Comparison of ENCODE assay signal across 27 cellular contexts in genomic region chr4:64464581-64464980, GRCh38. TPM values are rescaled to one million over a fixed set of nuclear protein-coding genes. Genes with fewer than 3 reads are reported as not detected.
DNase-seq lines count a peak whose midpoint lies in the region; ATAC-seq and TF ChIP-seq lines count a peak whose summit lies in the region.
"Had no signal": no experiment of that assay in that cellular context is flagged by ENCODE, and none has a peak within 500 bp of the region (broad histone marks: within the 10 kb centered on the region; RNA-seq: fewer than 3 reads in every experiment).

No MANE protein-coding gene starts in this region.

- DNase-seq in GM23338 (ENCODE audit: low spot score) (no peak), left kidney (ENCODE audit: low read depth, low spot score) (peak; percentile 46), neuronal stem cell (ENCODE audit: low spot score) (no peak), globus pallidus (ENCODE audit: low spot score) (no peak), SW480 (ENCODE audit: low spot score) (no peak)
- DNase-seq in activated T-cell treated with anti-CD3 and anti-CD28 coated beads, Interleukin-2, amount 50 U/mL, for 72 hours, result no peak
- DNase-seq in stimulated activated CD4-positive, alpha-beta T cell treated with anti-CD3 and anti-CD28 coated beads, Interleukin-4, amount 100 ng/mL, for 1 hour, result no peak
- DNase-seq: AML-193; CD4-positive, alpha-beta T cell; Kasumi-1; MV-4-11; NCI-H1105; NCI-H2029 treated with DMSO at 0.1 percent for 48 hours; NCI-H446 treated with DMSO at 0.1 percent for 48 hours; NCI-H526; NCI-H82; NK-92 treated with Interleukin-12 subunit alpha and Interleukin-12 subunit beta, amount 100 ng/mL, for 24 hours; SHP77 treated with DMSO at 0.1 percent for 48 hours; SW 1271 had no signal

- no peak overlapping the region for H3K4me3 Mint-ChIP-seq in GM23338
- H3K4me3 Mint-ChIP-seq in activated T-cell treated with anti-CD3 and anti-CD28 coated beads, Interleukin-2, amount 50 U/mL, for 72 hours, result no peak overlapping the region
- H3K4me3 Mint-ChIP-seq: CD4-positive, alpha-beta T cell had no signal

- H2BK120ac ChIP-seq in neuronal stem cell (ENCODE audit: low read depth, low read length), result no peak overlapping the region

- H3K9me2 ChIP-seq in GM23338 (ENCODE audit: insufficient read depth) (no peaks in the 10 kb centered on the region), SU-DHL-6 (replicated peaks; ENCODE audit: insufficient read depth, low read length) (no peaks in the 10 kb centered on the region)

- no peak for ATAC-seq in GM23338
- no peak for ATAC-seq in activated T-cell treated with anti-CD3 and anti-CD28 coated beads, Interleukin-2, amount 50 U/mL, for 72 hours (replicated peaks in 1 of 2)
- ATAC-seq: A549, K562 had no signal

- no peak overlapping the region for H3K4me2 ChIP-seq in GM23338
- H3K4me2 ChIP-seq in SU-DHL-6 (ENCODE audit: low read depth, low read length, poor library complexity, severe bottlenecking), result no peak overlapping the region
- H3K4me2 ChIP-seq in neuronal stem cell (ENCODE audit: insufficient read depth, low read length, poor library complexity, severe bottlenecking), result no peak overlapping the region
- H3K4me2 ChIP-seq: A549; BLaER1 treated with 17β-estradiol and CSF1 and Interleukin-3, amounts not matched to agents 10 nM and 100 nM had no signal

- H3K79me1 ChIP-seq in neuronal stem cell (ENCODE audit: low read depth, low read length), result no peaks in the 10 kb centered on the region

- H3K4ac ChIP-seq in neuronal stem cell (ENCODE audit: low read length), result no peak overlapping the region

- H2BK12ac ChIP-seq in neuronal stem cell (ENCODE audit: low read length), result no peak overlapping the region

- no peak for TF ChIP-seq CTCF in GM23338 (conservative IDR thresholded peaks at IDR 0.05; ENCODE audit: low read depth in 2 of 2)
- no peak for TF ChIP-seq CTCF in SU-DHL-6 (IDR thresholded peaks at IDR 0.05; ENCODE audit: insufficient read depth, low read length, poor library complexity, severe bottlenecking)

- H3K79me2 ChIP-seq in GM23338 (replicated peaks; ENCODE audit: insufficient read depth), result no peaks in the 10 kb centered on the region
- no peaks in the 10 kb centered on the region for H3K79me2 ChIP-seq in SU-DHL-6 (ENCODE audit: insufficient read depth, low read length)

- H3K9me3 Mint-ChIP-seq in GM23338, result no peaks in the 10 kb centered on the region
- peaks cover 0 to 4% of the 10 kb centered on the region in 2 donors for H3K9me3 Mint-ChIP-seq in activated T-cell treated with anti-CD3 and anti-CD28 coated beads, Interleukin-2, amount 50 U/mL, for 72 hours
- H3K9me3 Mint-ChIP-seq: CD4-positive, alpha-beta T cell had no signal

- no peak overlapping the region for H2AK5ac ChIP-seq in neuronal stem cell (ENCODE audit: low read depth, low read length)

- no peak overlapping the region for H4K91ac ChIP-seq in neuronal stem cell (ENCODE audit: low read depth, low read length, poor library complexity)

- no peak overlapping the region for H3K23ac ChIP-seq in neuronal stem cell (ENCODE audit: low read depth, low read length, poor library complexity)

- H3K4me1 Mint-ChIP-seq in GM23338, result no peaks in the 10 kb centered on the region
- no peaks in the 10 kb centered on the region for H3K4me1 Mint-ChIP-seq in activated T-cell treated with anti-CD3 and anti-CD28 coated beads, Interleukin-2, amount 50 U/mL, for 72 hours (ENCODE audit: low read depth)

- H3K27me3 ChIP-seq in GM23338 (ENCODE audit: insufficient read depth), result no peaks in the 10 kb centered on the region
- H3K27me3 ChIP-seq in SU-DHL-6 (ENCODE audit: low read length), result no peaks in the 10 kb centered on the region
- H3K27me3 ChIP-seq in neuronal stem cell (ENCODE audit: control insufficient read depth in 3 of 3, insufficient read depth in 3 of 3, low read depth in 1 of 3, low read length in 3 of 3), result no peaks in the 10 kb centered on the region
- H3K27me3 ChIP-seq: BLaER1 treated with 17β-estradiol and CSF1 and Interleukin-3, amounts not matched to agents 10 nM and 100 nM had no signal

- H4K8ac ChIP-seq in neuronal stem cell (ENCODE audit: low read depth, low read length), result no peak overlapping the region

- no peak overlapping the region for H3K14ac ChIP-seq in neuronal stem cell (ENCODE audit: low read length)

- H2AFZ ChIP-seq in GM23338 (0 out of 2 replicates have a peak overlapping the region, but pooled peaks have one; percentile 5), SU-DHL-6 (ENCODE audit: low read depth, low read length, severe bottlenecking) (peak overlapping the region; percentile 68), neuronal stem cell (ENCODE audit: low read length) (peak overlapping the region; percentile 64)

- H3K27me3 Mint-ChIP-seq in GM23338 (ENCODE audit: insufficient read depth, low read depth, poor library complexity), result peaks cover 2% of the 10 kb centered on the region
- H3K27me3 Mint-ChIP-seq in activated T-cell treated with anti-CD3 and anti-CD28 coated beads, Interleukin-2, amount 50 U/mL, for 72 hours (ENCODE audit: low read depth), result no peaks in the 10 kb centered on the region
- H3K27me3 Mint-ChIP-seq: CD4-positive, alpha-beta T cell had no signal

- H3K9me3 ChIP-seq in SU-DHL-6 (ENCODE audit: insufficient read depth, low read length) (no peaks in the 10 kb centered on the region), neuronal stem cell (replicated peaks in 1 of 2; ENCODE audit: control insufficient read depth in 2 of 2, insufficient read depth in 1 of 2, low read depth in 1 of 2, low read length in 2 of 2) (no peaks in the 10 kb centered on the region)
- H3K9me3 ChIP-seq: A549; BLaER1 treated with 17β-estradiol and CSF1 and Interleukin-3, amounts not matched to agents 10 nM and 100 nM had no signal

- H3K27ac ChIP-seq in GM23338 (ENCODE audit: low read depth) (no peak overlapping the region), SU-DHL-6 (ENCODE audit: low read depth, low read length) (no peak overlapping the region), neuronal stem cell (replicated peaks; ENCODE audit: low read length) (no peak overlapping the region)
- H3K27ac ChIP-seq: A549; BLaER1 treated with 17β-estradiol and CSF1 and Interleukin-3, amounts not matched to agents 10 nM and 100 nM; RWPE1; SK-N-MC had no signal

- H3K18ac ChIP-seq in neuronal stem cell (ENCODE audit: low read length), result no peak overlapping the region

- H3K27ac Mint-ChIP-seq in GM23338, result no peak overlapping the region
- H3K27ac Mint-ChIP-seq in activated T-cell treated with anti-CD3 and anti-CD28 coated beads, Interleukin-2, amount 50 U/mL, for 72 hours, result no peak overlapping the region
- H3K27ac Mint-ChIP-seq: CD4-positive, alpha-beta T cell had no signal

- no peaks in the 10 kb centered on the region for H3K36me3 Mint-ChIP-seq in GM23338 (ENCODE audit: low read depth)
- H3K36me3 Mint-ChIP-seq in activated T-cell treated with anti-CD3 and anti-CD28 coated beads, Interleukin-2, amount 50 U/mL, for 72 hours (ENCODE audit: insufficient read depth in 2 of 2), result no peaks in the 10 kb centered on the region

- no peak overlapping the region for H2BK5ac ChIP-seq in neuronal stem cell (ENCODE audit: low read length)

- H3K4me1 ChIP-seq in GM23338 (ENCODE audit: insufficient read depth) (no peaks in the 10 kb centered on the region), neuronal stem cell (ENCODE audit: control insufficient read depth in 2 of 2, insufficient read depth in 1 of 2, low read depth in 1 of 2, low read length in 2 of 2) (no peaks in the 10 kb centered on the region)
- H3K4me1 ChIP-seq: A549; BLaER1 treated with 17β-estradiol and CSF1 and Interleukin-3, amounts not matched to agents 10 nM and 100 nM had no signal

- H3K4me3 ChIP-seq in GM23338, result no peak overlapping the region
- H3K4me3 ChIP-seq in SU-DHL-6 (ENCODE audit: insufficient read depth, low read length, poor library complexity, severe bottlenecking), result no peak overlapping the region
- H3K4me3 ChIP-seq in neuronal stem cell (ENCODE audit: low read length in 2 of 2), result no peak overlapping the region
- H3K4me3 ChIP-seq: A549; BLaER1 treated with 17β-estradiol and CSF1 and Interleukin-3, amounts not matched to agents 10 nM and 100 nM; K562; SK-N-MC had no signal

- no CpG with 5 or more reads among the region's 5 CpGs for WGBS in neuronal stem cell (ENCODE audit: extremely low coverage in 2 of 2, insufficient read length in 2 of 2, insufficient replicate concordance in 1 of 2), 2 donors

- H3F3A ChIP-seq in GM23338 (replicated peaks; ENCODE audit: low read depth), result no peaks in the 10 kb centered on the region
- no peaks in the 10 kb centered on the region for H3F3A ChIP-seq in SU-DHL-6 (ENCODE audit: insufficient read depth)

- H4K20me1 ChIP-seq in GM23338 (replicated peaks; ENCODE audit: insufficient read depth) (no peaks in the 10 kb centered on the region), SU-DHL-6 (ENCODE audit: low read depth, low read length) (no peaks in the 10 kb centered on the region)
- H4K20me1 ChIP-seq: BLaER1 treated with 17β-estradiol and CSF1 and Interleukin-3, amounts not matched to agents 10 nM and 100 nM had no signal

- H3K9ac ChIP-seq in SU-DHL-6 (ENCODE audit: low read length), result no peak overlapping the region
- H3K9ac ChIP-seq in neuronal stem cell (ENCODE audit: low read depth, low read length, poor library complexity), result no peak overlapping the region
- H3K9ac ChIP-seq: BLaER1 treated with 17β-estradiol and CSF1 and Interleukin-3, amounts not matched to agents 10 nM and 100 nM had no signal

- no peak overlapping the region for H2BK15ac ChIP-seq in neuronal stem cell (ENCODE audit: low read length)

- H3K36me3 ChIP-seq in GM23338 (ENCODE audit: insufficient read depth), result no peaks in the 10 kb centered on the region
- H3K36me3 ChIP-seq in SU-DHL-6 (ENCODE audit: low read length), result no peaks in the 10 kb centered on the region
- H3K36me3 ChIP-seq in neuronal stem cell (replicated peaks in 1 of 2; ENCODE audit: control insufficient read depth in 2 of 2, insufficient read depth in 2 of 2, low read length in 2 of 2), result no peaks in the 10 kb centered on the region
- H3K36me3 ChIP-seq: BLaER1 treated with 17β-estradiol and CSF1 and Interleukin-3, amounts not matched to agents 10 nM and 100 nM had no signal

RNA-seq across cellular contexts. Expression of gene TECRL, which starts 55.3 kb away (rescaled TPM):
- total RNA-seq in GM23338 (2014; rRNA removed; shearing (Covaris generic)), result not detected in 2 replicates
- polyA plus RNA-seq in GM23338 (2016; fragmentation: Nextera tagmentation; extraction: Ambion mirVana), result 0.19 TPM in 1 of 2 replicates, not detected in the other
- polyA plus RNA-seq in neuronal stem cell (2013, experiment 1 of 2), result not detected
- not detected for polyA plus RNA-seq in neuronal stem cell (2013, experiment 2 of 2)
- not detected for total RNA-seq in activated T-cell treated with anti-CD3 and anti-CD28 coated beads, Interleukin-2, amount 50 U/mL, for 72 hours
- total RNA-seq: CD4-positive, alpha-beta T cell; G401; K562; MCF 10A had no signal
- polyA plus RNA-seq: A549, K562 had no signal

Comparison
In these comparisons a context has a peak if more than half of its experiments do, and no peak if none do; other contexts are left out.
1. H2AFZ ChIP-seq: peak in every context shown above with its lines; median percentile 68 in SU-DHL-6; 64 in neuronal stem cell; 5 in GM23338.